In genomic region chr3:79018671-79019136, GRCh38 we compare ENCODE assay signal across 8 cellular contexts.
A peak's percentile ranks its signal among the peaks of the same experiment; 100 is the strongest.
DNase-seq lines count a peak whose midpoint lies in the region; ATAC-seq and TF ChIP-seq lines count a peak whose summit lies in the region.

No MANE protein-coding gene starts in this region.

- TF ChIP-seq CTCF in MCF 10A (IDR thresholded peaks at IDR 0.05; ENCODE audit: unreplicated experiment), result no peak

- DNase-seq in AG08396 (ENCODE audit: low spot score), result peak; percentile 66
- DNase-seq in NCI-H345 (lab: John Stamatoyannopoulos, UW), result peak; percentile 55
- peak; percentile 68 for DNase-seq in MCF 10A (ENCODE audit: unreplicated experiment)
- DNase-seq in skeletal muscle cell (ENCODE audit: low read depth), result no peak
- DNase-seq in stimulated activated CD4-positive, alpha-beta T cell treated with anti-CD3 and anti-CD28 coated beads, Interleukin-2, amount 100 ng/mL, for 48 hours, result no peak

- no TSS peak for BruUV-seq in MCF 10A (replicated peaks; lab: Mats Ljungman, UMichigan)

- no peaks in the 10 kb centered on the region for H3K27me3 Mint-ChIP-seq in MCF 10A (ENCODE audit: insufficient read depth, unreplicated experiment)

- H3K4me3 ChIP-seq in iPS-18c (ENCODE audit: insufficient read depth, low read depth, low read length), result peak overlapping the region; percentile 97
- peak overlapping the region; percentile 93 for H3K4me3 ChIP-seq in skeletal muscle cell (ENCODE audit: low read depth, low read length)

- CTCF ChIA-PET in MCF 10A (lab: Yijun Ruan, JAX), result interaction anchor here (0.6 to 3.2 kb wide), 9 partner anchors 10 to 1834 kb away, joined by 3 to 17 read pairs (median 4); no protein-coding TSS in a partner anchor

- intact Hi-C loops in MCF 10A (cut with micrococcal nuclease), result no loop called here

- H3K4me1 Mint-ChIP-seq in MCF 10A (ENCODE audit: insufficient read depth, unreplicated experiment), result peaks cover 6% of the 10 kb centered on the region

- H3K27ac Mint-ChIP-seq in MCF 10A (ENCODE audit: low read depth, unreplicated experiment), result peak overlapping the region; percentile 85

- no peak overlapping the region for H3K4me3 Mint-ChIP-seq in MCF 10A (ENCODE audit: unreplicated experiment)

- no peaks in the 10 kb centered on the region for H3K36me3 Mint-ChIP-seq in MCF 10A (ENCODE audit: insufficient read depth, unreplicated experiment)

- POLR2A ChIA-PET in MCF 10A (lab: Yijun Ruan, JAX), result interaction anchor here (0.7 to 4.6 kb wide), 23 partner anchors 9 to 360 kb away, joined by 3 to 41 read pairs (median 5); no protein-coding TSS in a partner anchor

- no peaks in the 10 kb centered on the region for H3K9me3 ChIP-seq in iPS-18c (ENCODE audit: control insufficient read depth, insufficient read depth, low read length)

- ATAC-seq in GM19043 (IDR thresholded peaks at IDR 0.05; ENCODE audit: low read depth, unreplicated experiment) (peak; percentile 51), HG02763 (IDR thresholded peaks at IDR 0.05; ENCODE audit: unreplicated experiment) (no peak)

- no peaks in the 10 kb centered on the region for H3K9me3 Mint-ChIP-seq in MCF 10A (ENCODE audit: unreplicated experiment)

Comparison
In these comparisons a context has a peak if more than half of its experiments do, and no peak if none do; other contexts are left out.
1. DNase-seq: peak in AG08396 (single experiment), NCI-H345 (single experiment) and MCF 10A (single experiment); none in skeletal muscle cell (single experiment) and stimulated activated CD4-positive, alpha-beta T cell treated with anti-CD3 and anti-CD28 coated beads, Interleukin-2, amount 100 ng/mL, for 48 hours (0 of 2).